Comparison of ENCODE assay signal across 8 cellular contexts in the genomic region with DNA sequence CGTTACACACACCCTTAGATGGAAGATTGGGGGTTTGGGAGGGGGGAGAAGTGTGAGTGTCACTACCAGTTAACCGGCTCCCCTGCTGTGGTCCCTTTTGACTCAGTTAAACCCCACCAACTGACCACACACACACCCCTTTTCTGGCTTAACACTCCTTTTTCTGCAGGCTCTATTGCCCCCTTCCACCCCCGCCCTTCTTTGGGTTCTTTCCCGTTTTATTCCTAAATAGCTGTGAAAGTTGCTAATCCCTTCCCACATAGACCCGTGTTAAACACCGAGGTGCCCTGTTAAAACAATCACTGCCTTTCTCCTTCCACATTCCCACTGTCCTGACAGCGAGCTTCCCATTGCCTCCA. TPM values are rescaled to one million over a fixed set of nuclear protein-coding genes. Genes with fewer than 3 reads are reported as not detected.
DNase-seq lines count a peak whose midpoint lies in the region; ATAC-seq, FAIRE-seq and TF ChIP-seq lines count a peak whose summit lies in the region.

No MANE protein-coding gene starts in this region.

- peak overlapping the region in 1 of 2 experiments; percentile 51; a peak in 3 of 4 replicates for H3K4me3 ChIP-seq in SK-N-SH (ENCODE audit: low read depth in 2 of 2, low read length in 1 of 2)
- H3K4me3 ChIP-seq in kidney (ENCODE audit: low read length in 2 of 2), result peak overlapping the region; percentile 83 to 97

- H3K27ac ChIP-seq in SK-N-SH (ENCODE audit: low read depth in 2 of 2, low read length in 1 of 2) (no peak overlapping the region), kidney (ENCODE audit: low read depth in 2 of 2, low read length in 2 of 2) (peak overlapping the region; percentile 59 to 81)

- no peak for TF ChIP-seq EP300 in SK-N-SH (IDR thresholded peaks at IDR 0.05; ENCODE audit: borderline replicate concordance in 1 of 2, low read depth in 1 of 2, low read length in 1 of 2)

- H3K9me3 Mint-ChIP-seq in activated naive CD8-positive, alpha-beta T cell treated with anti-CD3 and anti-CD28 coated beads, Interleukin-2, amount 10 ng/mL, durations not matched to agents 7 days and 5 days, result no peaks in the 10 kb centered on the region
- no peaks in the 10 kb centered on the region for H3K9me3 Mint-ChIP-seq in stimulated activated naive B cell treated with anti-CD40 and anti-IgM and Interleukin-4, amounts not matched to agents 10 μg/mL and 1 μg/mL and 100 μg/mL, for 72 hours

- peaks cover 7% of the 10 kb centered on the region for H3K27me3 Mint-ChIP-seq in activated naive CD8-positive, alpha-beta T cell treated with anti-CD3 and anti-CD28 coated beads, Interleukin-2, amount 10 ng/mL, durations not matched to agents 7 days and 5 days
- no peaks in the 10 kb centered on the region for H3K27me3 Mint-ChIP-seq in stimulated activated naive B cell treated with anti-CD40 and anti-IgM and Interleukin-4, amounts not matched to agents 10 μg/mL and 1 μg/mL and 100 μg/mL, for 72 hours

- TF ChIP-seq CTCF in SK-N-SH (IDR thresholded peaks at IDR 0.05) (no peak), kidney (IDR thresholded peaks at IDR 0.05; ENCODE audit: borderline replicate concordance, extremely low read depth, insufficient read depth) (no peak)

- no peaks in the 10 kb centered on the region for H3K36me3 ChIP-seq in SK-N-SH (replicated peaks in 1 of 2; ENCODE audit: control insufficient read depth in 1 of 2, insufficient read depth in 2 of 2, low read length in 1 of 2)
- no peaks in the 10 kb centered on the region for H3K36me3 ChIP-seq in kidney (ENCODE audit: control insufficient read depth in 1 of 2, insufficient read depth in 2 of 2, low read length in 2 of 2)

- FAIRE-seq in kidney (lab: Jason Lieb, UNC), result no peak

- DNase-seq in SK-N-SH (no peak), kidney (no peak)
- no peak for DNase-seq in activated naive CD8-positive, alpha-beta T cell treated with anti-CD3 and anti-CD28 coated beads, Interleukin-2, amount 10 ng/mL, durations not matched to agents 7 days and 5 days
- no peak for DNase-seq in stimulated activated naive B cell treated with anti-CD40 and anti-IgM and Interleukin-4, amounts not matched to agents 10 μg/mL and 1 μg/mL and 100 μg/mL, for 72 hours

- H3K27me3 ChIP-seq in SK-N-SH (ENCODE audit: insufficient read depth), result peaks cover 65% of the 10 kb centered on the region

- no peaks in the 10 kb centered on the region for H3K36me3 Mint-ChIP-seq in activated naive CD8-positive, alpha-beta T cell treated with anti-CD3 and anti-CD28 coated beads, Interleukin-2, amount 10 ng/mL, durations not matched to agents 7 days and 5 days
- peaks cover 1 to 4% of the 10 kb centered on the region in 2 donors for H3K36me3 Mint-ChIP-seq in stimulated activated naive B cell treated with anti-CD40 and anti-IgM and Interleukin-4, amounts not matched to agents 10 μg/mL and 1 μg/mL and 100 μg/mL, for 72 hours

- H3K27ac Mint-ChIP-seq in activated naive CD8-positive, alpha-beta T cell treated with anti-CD3 and anti-CD28 coated beads, Interleukin-2, amount 10 ng/mL, durations not matched to agents 7 days and 5 days, result peak overlapping the region; percentile 84
- H3K27ac Mint-ChIP-seq in stimulated activated naive B cell treated with anti-CD40 and anti-IgM and Interleukin-4, amounts not matched to agents 10 μg/mL and 1 μg/mL and 100 μg/mL, for 72 hours, result peak overlapping the region; percentile 70

- H3K9me3 ChIP-seq in SK-N-SH (no peaks in the 10 kb centered on the region), kidney (ENCODE audit: control insufficient read depth in 1 of 2, low read length in 2 of 2) (no peaks in the 10 kb centered on the region)

- H3K9ac ChIP-seq in SK-N-SH (no peak overlapping the region), kidney (ENCODE audit: low read length in 2 of 2) (peak overlapping the region; percentile 67 to 68)

- H3K79me2 ChIP-seq in SK-N-SH (ENCODE audit: insufficient read depth), result no peaks in the 10 kb centered on the region

- TF ChIP-seq RAD21 in SK-N-SH (IDR thresholded peaks at IDR 0.05; ENCODE audit: low read length), result no peak

- no peak for ATAC-seq in SK-N-SH treated with all-trans-retinoic acid at 6 μM for 48 hours
- ATAC-seq in activated naive CD8-positive, alpha-beta T cell treated with anti-CD3 and anti-CD28 coated beads, Interleukin-2, amount 10 ng/mL, durations not matched to agents 7 days and 5 days (ENCODE audit: low read depth), result no peak
- no peak for ATAC-seq in stimulated activated naive B cell treated with anti-CD40 and anti-IgM and Interleukin-4, amounts not matched to agents 10 μg/mL and 1 μg/mL and 100 μg/mL, for 72 hours (replicated peaks)
- ATAC-seq in HG03378 (IDR thresholded peaks at IDR 0.05; ENCODE audit: unreplicated experiment), result no peak
- ATAC-seq in GM21528 (IDR thresholded peaks at IDR 0.05; ENCODE audit: low FRiP score, unreplicated experiment), result no peak
- no peak for ATAC-seq in GM21737 (IDR thresholded peaks at IDR 0.05; ENCODE audit: unreplicated experiment)

- H3K9me2 ChIP-seq in SK-N-SH, result no peaks in the 10 kb centered on the region

- peak overlapping the region; percentile 85 for H3K4me3 Mint-ChIP-seq in activated naive CD8-positive, alpha-beta T cell treated with anti-CD3 and anti-CD28 coated beads, Interleukin-2, amount 10 ng/mL, durations not matched to agents 7 days and 5 days
- H3K4me3 Mint-ChIP-seq in stimulated activated naive B cell treated with anti-CD40 and anti-IgM and Interleukin-4, amounts not matched to agents 10 μg/mL and 1 μg/mL and 100 μg/mL, for 72 hours, result peak overlapping the region; percentile 86 to 92

- no peak overlapping the region for H2AFZ ChIP-seq in SK-N-SH (ENCODE audit: low read depth)

- 3% methylated on average over 7 of the region's 7 CpGs for WGBS in SK-N-SH (ENCODE audit: low lambda C conversion rate)

- peaks cover 17% of the 10 kb centered on the region for H3K4me1 Mint-ChIP-seq in activated naive CD8-positive, alpha-beta T cell treated with anti-CD3 and anti-CD28 coated beads, Interleukin-2, amount 10 ng/mL, durations not matched to agents 7 days and 5 days
- H3K4me1 Mint-ChIP-seq in stimulated activated naive B cell treated with anti-CD40 and anti-IgM and Interleukin-4, amounts not matched to agents 10 μg/mL and 1 μg/mL and 100 μg/mL, for 72 hours, result peaks cover 9 to 19% of the 10 kb centered on the region in 2 donors

- CTCF ChIA-PET in SK-N-SH (lab: Yijun Ruan, JAX), result interaction anchor here (1.6 kb wide), 1 partner anchor 15 kb away, joined by 4 read pairs; no protein-coding TSS in a partner anchor

- intact Hi-C loops in kidney (cut with DNase I), result no loop called here

- H3F3A ChIP-seq in SK-N-SH (replicated peaks; ENCODE audit: insufficient read depth), result peaks cover 18% of the 10 kb centered on the region

- H3K4me2 ChIP-seq in SK-N-SH, result peak overlapping the region; percentile 96

- POLR2A ChIA-PET in SK-N-SH (lab: Yijun Ruan, JAX), result no interaction called here
- POLR2A ChIA-PET in activated naive CD8-positive, alpha-beta T cell treated with anti-CD3 and anti-CD28 coated beads, Interleukin-2, amount 10 ng/mL, durations not matched to agents 7 days and 5 days (lab: Charles Lee), result interaction anchor here (0.7 to 4.5 kb wide), 4 partner anchors 9 to 502 kb away, joined by 3 to 47 read pairs (median 3); no protein-coding TSS in a partner anchor

- H3K4me1 ChIP-seq in SK-N-SH (ENCODE audit: control insufficient read depth in 1 of 2, insufficient read depth in 2 of 2, low read depth in 1 of 2, low read length in 1 of 2) (peaks cover 0 to 27% of the 10 kb centered on the region in 2 experiments; a peak in 1 of 4 replicates), kidney (ENCODE audit: control insufficient read depth in 1 of 2, insufficient read depth in 1 of 2, low read depth in 1 of 2, low read length in 2 of 2) (peaks cover 0 to 3% of the 10 kb centered on the region in 2 donors)

- H4K20me1 ChIP-seq in SK-N-SH (ENCODE audit: insufficient read depth), result no peaks in the 10 kb centered on the region

TF ChIP-seq in SK-N-SH, 30 proteins besides CTCF, POLR2A, EP300 and RAD21 (continues in another document):
- no peak for TF ChIP-seq RCOR1 (IDR thresholded peaks at IDR 0.05; ENCODE audit: low read length)
- TF ChIP-seq FOXM1 (IDR thresholded peaks at IDR 0.05; ENCODE audit: low read depth), result no peak
- no peak for TF ChIP-seq CHD2 (IDR thresholded peaks at IDR 0.05; ENCODE audit: low read length, partially characterized antibody)
- TF ChIP-seq YY1 (IDR thresholded peaks at IDR 0.05; ENCODE audit: low read depth), result no peak
- no peak for TF ChIP-seq GABPA (IDR thresholded peaks at IDR 0.05; ENCODE audit: low read depth)
- no peak for TF ChIP-seq TAF1 (IDR thresholded peaks at IDR 0.05; ENCODE audit: borderline replicate concordance, low read depth, low read length)
- TF ChIP-seq TEAD4 (IDR thresholded peaks at IDR 0.05; ENCODE audit: borderline replicate concordance, insufficient read depth), result no peak

TF ChIP-seq in SK-N-SH treated with all-trans-retinoic acid at 6 μM for 48 hours, 23 proteins besides CTCF, POLR2A, EP300 and RAD21 (continues in another document):
- TF ChIP-seq, protein P1, sequence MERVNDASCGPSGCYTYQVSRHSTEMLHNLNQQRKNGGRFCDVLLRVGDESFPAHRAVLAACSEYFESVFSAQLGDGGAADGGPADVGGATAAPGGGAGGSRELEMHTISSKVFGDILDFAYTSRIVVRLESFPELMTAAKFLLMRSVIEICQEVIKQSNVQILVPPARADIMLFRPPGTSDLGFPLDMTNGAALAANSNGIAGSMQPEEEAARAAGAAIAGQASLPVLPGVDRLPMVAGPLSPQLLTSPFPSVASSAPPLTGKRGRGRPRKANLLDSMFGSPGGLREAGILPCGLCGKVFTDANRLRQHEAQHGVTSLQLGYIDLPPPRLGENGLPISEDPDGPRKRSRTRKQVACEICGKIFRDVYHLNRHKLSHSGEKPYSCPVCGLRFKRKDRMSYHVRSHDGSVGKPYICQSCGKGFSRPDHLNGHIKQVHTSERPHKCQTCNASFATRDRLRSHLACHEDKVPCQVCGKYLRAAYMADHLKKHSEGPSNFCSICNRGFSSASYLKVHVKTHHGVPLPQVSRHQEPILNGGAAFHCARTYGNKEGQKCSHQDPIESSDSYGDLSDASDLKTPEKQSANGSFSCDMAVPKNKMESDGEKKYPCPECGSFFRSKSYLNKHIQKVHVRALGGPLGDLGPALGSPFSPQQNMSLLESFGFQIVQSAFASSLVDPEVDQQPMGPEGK (CRISPR knock-in tag; IDR thresholded peaks at IDR 0.05; ENCODE audit: borderline replicate concordance), result no peak
- no peak for TF ChIP-seq ZNF8 (CRISPR knock-in tag; IDR thresholded peaks at IDR 0.05)
- no peak for TF ChIP-seq TOX (CRISPR knock-in tag; IDR thresholded peaks at IDR 0.05; ENCODE audit: borderline replicate concordance)

RNA-seq across cellular contexts. Expression of a gene that starts 3.7 kb away (rescaled TPM):
- polyA plus RNA-seq in SK-N-SH (2012; rRNA removed) (0.02 and 0.03 TPM in 2 replicates), kidney (ENCODE audit: insufficient read depth, low read depth, low replicate concordance) (8.7 TPM)
- 0.01 TPM in 2 replicates for polyA plus RNA-seq in SK-N-SH (2012; cell fraction: cytosol; rRNA removed)
- polyA plus RNA-seq in SK-N-SH (2012; cell fraction: nucleus; rRNA removed), result 0.01 and 0.02 TPM in 2 replicates
- total RNA-seq in activated naive CD8-positive, alpha-beta T cell treated with anti-CD3 and anti-CD28 coated beads, Interleukin-2, amount 10 ng/mL, durations not matched to agents 7 days and 5 days, result 10 to 100 TPM; 19.5 to 24.4 TPM
- 43.4 TPM for total RNA-seq in kidney

Comparison
In these comparisons a context has a peak if more than half of its experiments do, and no peak if none do; other contexts are left out.
1. H3K27ac ChIP-seq: peak in kidney (2 of 2); none in SK-N-SH (0 of 2).